Comparison of ENCODE assay signal across 34 cellular contexts in the genomic region with DNA sequence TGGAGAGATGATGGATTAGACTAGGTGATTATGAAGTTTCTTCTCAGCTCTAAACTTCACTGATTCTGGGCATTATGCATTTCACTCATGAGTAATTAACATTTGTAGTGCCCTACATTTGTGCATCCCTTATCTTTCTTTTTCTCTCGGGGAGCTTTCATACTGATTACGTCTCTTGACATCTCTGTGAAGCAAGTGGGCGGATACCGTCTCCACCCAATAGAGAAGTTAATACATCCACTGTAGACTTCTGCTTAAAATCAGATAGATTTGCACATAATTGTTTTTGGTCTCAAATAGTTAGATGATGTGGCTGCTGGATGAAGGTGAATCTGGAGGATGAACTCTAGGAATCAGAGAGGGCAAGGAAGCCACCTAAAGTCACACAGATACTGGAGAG.
"Had no signal": no experiment of that assay in that cellular context is flagged by ENCODE, and none has a peak within 500 bp of the region (broad histone marks: within the 10 kb centered on the region; RNA-seq: fewer than 3 reads in every experiment).

No MANE protein-coding gene starts in this region.

- DNase-seq: Karpas-422, Kasumi-1, MG63, MM.1S, MV-4-11, NCI-H1048, NCI-H1092, NCI-H1092 treated with DMSO at 0.1 percent for 48 hours, NCI-H1105, NCI-H1105 treated with DMSO at 0.1 percent for 48 hours, NCI-H1417, NCI-H1417 treated with DMSO at 0.1 percent for 48 hours, NCI-H1436, NCI-H1436 treated with DMSO at 0.1 percent for 48 hours, NCI-H146, NCI-H1694, NCI-H1694 treated with DMSO at 0.1 percent for 48 hours, NCI-H187, NCI-H187 treated with DMSO at 0.1 percent for 48 hours, NCI-H1930, NCI-H2029, NCI-H2029 treated with DMSO at 0.1 percent for 48 hours, NCI-H2081, NCI-H2081 treated with DMSO at 0.1 percent for 48 hours, NCI-H2107, NCI-H2171, NCI-H2171 treated with DMSO at 0.1 percent for 48 hours, NCI-H2227 treated with DMSO at 0.1 percent for 48 hours, NCI-H226, NCI-H345, NCI-H446, NCI-H446 treated with DMSO at 0.1 percent for 48 hours, NCI-H510A, NCI-H510A treated with DMSO at 0.1 percent for 48 hours had no signal
